In genomic region chr14:22836301-22837058, GRCh38 we compare ENCODE assay signal across 8 cellular contexts. TPM values are rescaled to one million over a fixed set of nuclear protein-coding genes. Genes with fewer than 3 reads are reported as not detected.
DNase-seq lines count a peak whose midpoint lies in the region; ATAC-seq and TF ChIP-seq lines count a peak whose summit lies in the region.

MMP14 (plus strand) TSS chr14:22836585; CDS start chr14:22836818, 233 bp downstream.

- ATAC-seq in HG02678 (IDR thresholded peaks at IDR 0.05; ENCODE audit: unreplicated experiment) (no peak), HG02798 (IDR thresholded peaks at IDR 0.05; ENCODE audit: poor library complexity, unreplicated experiment) (no peak)

- no peaks in the 10 kb centered on the region for H3K9me3 Mint-ChIP-seq in Caco-2 (ENCODE audit: unreplicated experiment)

- H3K4me1 ChIP-seq in Caco-2 (peaks cover 16% of the 10 kb centered on the region), spleen (peaks cover 0 to 80% (median 37%) of the 10 kb centered on the region in 6 donors)

- POLR2A ChIA-PET in Caco-2 (lab: Charles Lee) = interaction anchor here (0.8 to 1.6 kb wide), 4 partner anchors 11 to 24 kb away, joined by 5 to 13 read pairs (median 9); no protein-coding TSS in a partner anchor

- H3K36me3 Mint-ChIP-seq in Caco-2 (ENCODE audit: insufficient read depth, unreplicated experiment) = peaks cover 57% of the 10 kb centered on the region

- H3K27ac Mint-ChIP-seq in Caco-2 (ENCODE audit: unreplicated experiment) = peak within 1 kb of the TSS; percentile 87

- intact Hi-C loops in Caco-2 (cut with micrococcal nuclease; ENCODE audit: unreplicated experiment) (loop anchor here (1.0 to 2.0 kb wide), 2 partner anchors 14 to 17 kb away; no protein-coding TSS in a partner anchor), spleen (cut with DNase I; ENCODE audit: low total_unique reads) (no loop called here)

- peak; percentile 50 to 75 for TF ChIP-seq CTCF in Caco-2 (IDR thresholded peaks at IDR 0.05; ENCODE audit: insufficient read depth in 1 of 2, low read depth in 1 of 2, low read length in 1 of 2, severe bottlenecking in 1 of 2, unreplicated experiment in 1 of 2)
- TF ChIP-seq CTCF in kidney epithelial cell (IDR thresholded peaks at IDR 0.05; ENCODE audit: insufficient read depth, low read length, poor library complexity, severe bottlenecking) = peak; percentile 54
- TF ChIP-seq CTCF in spleen (IDR thresholded peaks at IDR 0.05 in 8 of 11, conservative IDR thresholded peaks at IDR 0.05 in 3 of 11) = peak in 9 of 11 experiments; percentile 3 to 45 (median 28)

- DNase-seq in Caco-2 (peak; percentile 71 to 77), MV-4-11 (lab: John Stamatoyannopoulos, UW) (peak; percentile 74), cerebellum (ENCODE audit: low spot score) (no peak), kidney epithelial cell (ENCODE audit: low read depth) (no peak), spleen (peak; percentile 79), NCI-H187 (lab: John Stamatoyannopoulos, UW) (no peak)

- WGBS in spleen, 5 donors = 9 to 18% (median 11%) methylated on average over 37 to 44 of the region's 44 CpGs

- H3K4me3 ChIP-seq in Caco-2 (ENCODE audit: low read depth, low read length) (peak within 1 kb of the TSS; percentile 74), kidney epithelial cell (ENCODE audit: low read depth, low read length) (peak within 1 kb of the TSS; percentile 94), spleen (peak within 1 kb of the TSS; percentile 46 to 79 (median 58))

- TSS peak; percentile 55 for BruUV-seq in Caco-2 (replicated peaks; lab: Mats Ljungman, UMichigan)

- H3K27me3 Mint-ChIP-seq in Caco-2 (ENCODE audit: insufficient read depth, unreplicated experiment) = no peaks in the 10 kb centered on the region

- H3K27ac ChIP-seq in spleen = peak within 1 kb of the TSS; percentile 72 to 92 (median 88)

- H3K36me3 ChIP-seq in Caco-2 (ENCODE audit: control insufficient read depth, insufficient read depth, low read length) (peaks cover 4% of the 10 kb centered on the region), kidney epithelial cell (ENCODE audit: control insufficient read depth, insufficient read depth, low read length) (no peaks in the 10 kb centered on the region), spleen (peaks cover 0 to 46% (median 21%) of the 10 kb centered on the region in 6 donors)

- TF ChIP-seq POLR2A in spleen (IDR thresholded peaks at IDR 0.05) = peak in 1 of 3 donors; percentile 32

- H3K27me3 ChIP-seq in Caco-2 (replicated peaks; ENCODE audit: control insufficient read depth, insufficient read depth, low read length) = no peaks in the 10 kb centered on the region
- H3K27me3 ChIP-seq in kidney epithelial cell (ENCODE audit: control insufficient read depth, insufficient read depth, low read length) = no peaks in the 10 kb centered on the region
- H3K27me3 ChIP-seq in spleen (replicated peaks in 1 of 7) = peaks cover 0 to 25% (median 0%) of the 10 kb centered on the region in 7 donors

- peaks cover 17% of the 10 kb centered on the region for H3K4me1 Mint-ChIP-seq in Caco-2 (ENCODE audit: low read depth, unreplicated experiment)

- CTCF ChIA-PET in Caco-2 (lab: Charles Lee) = interaction anchor here (0.6 to 4.5 kb wide), 12 partner anchors 12 to 1530 kb away, joined by 3 to 22 read pairs (median 4); partner anchors contain the start of gene SLC7A7

- H3K4me3 Mint-ChIP-seq in Caco-2 (ENCODE audit: unreplicated experiment) = peak within 1 kb of the TSS; percentile 85

- H3K9me3 ChIP-seq in Caco-2 (no peaks in the 10 kb centered on the region), spleen (no peaks in the 10 kb centered on the region)

RNA-seq across cellular contexts. Expression of gene MMP14, which starts in this region (rescaled TPM):
- total RNA-seq in Caco-2 (2022) = 57.2 and 62.9 TPM in 2 replicates
- total RNA-seq in cerebellum = 17.6 TPM
- total RNA-seq in kidney epithelial cell = 650 and 669 TPM in 2 replicates
- 100 to 1,000 TPM in 1 of 7 donors, 10 to 100 TPM in 6; 42.6 to 126 (median 65.2) TPM for total RNA-seq in spleen
- 10 to 100 TPM in 2 of 3 donors, 1 to 10 TPM in 1; 6.6 to 30.8 (median 15.6) TPM for polyA plus RNA-seq in spleen

Comparison
In these comparisons a context has a peak if more than half of its experiments do, and no peak if none do; other contexts are left out.
1. DNase-seq: peak in Caco-2 (2 of 2), MV-4-11 (single experiment) and spleen (single experiment); none in cerebellum (single experiment), kidney epithelial cell (single experiment) and NCI-H187 (0 of 2).
2. Peak in every context shown above with its lines, with median percentiles within 50 percentile points of each other: H3K4me3 ChIP-seq and CTCF ChIP-seq.